10 cellular contexts compared by ENCODE assay signal in the genomic region with DNA sequence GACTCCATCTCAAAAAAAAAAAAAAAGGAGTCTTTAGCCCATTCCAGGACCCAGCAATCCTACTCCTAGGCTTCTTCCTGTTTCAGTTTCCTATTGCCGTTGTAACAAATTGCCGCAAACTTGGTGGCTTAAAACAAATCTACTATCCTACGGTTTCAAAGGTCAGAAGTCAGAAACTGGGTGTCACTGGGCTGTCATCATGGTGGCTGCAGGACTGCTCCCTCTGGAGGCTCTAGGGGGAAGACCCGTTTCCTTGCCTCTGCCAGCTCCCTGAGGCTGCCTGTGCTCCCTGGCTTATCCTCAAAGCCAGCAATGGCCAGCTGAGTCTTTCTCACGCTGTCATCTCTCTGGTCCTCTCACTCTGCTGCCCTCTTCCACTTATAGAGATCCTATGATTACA. TPM values are rescaled to one million over a fixed set of nuclear protein-coding genes. Genes with fewer than 3 reads are reported as not detected.
A peak's percentile ranks its signal among the peaks of the same experiment; 100 is the strongest.
DNase-seq lines count a peak whose midpoint lies in the region; ATAC-seq, FAIRE-seq and TF ChIP-seq lines count a peak whose summit lies in the region.
"Had no signal": no experiment of that assay in that cellular context is flagged by ENCODE, and none has a peak within 500 bp of the region (broad histone marks: within the 10 kb centered on the region; RNA-seq: fewer than 3 reads in every experiment).

No MANE protein-coding gene starts in this region.

- no peaks in the 10 kb centered on the region for H3K79me2 ChIP-seq in KMS-11 (ENCODE audit: insufficient read depth, low read depth)

- no peak overlapping the region for H2AFZ ChIP-seq in KMS-11 (ENCODE audit: low read depth)

- no peaks in the 10 kb centered on the region for H3K4me1 ChIP-seq in KMS-11 (ENCODE audit: low read depth, poor library complexity, severe bottlenecking)
- H3K4me1 ChIP-seq: esophagus squamous epithelium had no signal

- no peaks in the 10 kb centered on the region for H3K36me3 ChIP-seq in KMS-11 (ENCODE audit: insufficient read depth)
- H3K36me3 ChIP-seq: esophagus squamous epithelium had no signal

- TF ChIP-seq POLR2A in GM12892 (IDR thresholded peaks at IDR 0.05; ENCODE audit: low read depth, low read length) = no peak

- peak; percentile 65 for DNase-seq in D341Med (ENCODE audit: low spot score)
- DNase-seq in left colon = peak in 1 of 2 donors; percentile 52
- no peak for DNase-seq in activated CD8-positive, alpha-beta memory T cell treated with anti-CD3 and anti-CD28 coated beads for 24 hours
- no peak for DNase-seq in activated CD4-positive, alpha-beta T cell treated with anti-CD3 and anti-CD28 coated beads for 1 hour
- no peak for DNase-seq in posterior vena cava (ENCODE audit: low spot score)
- no peak for DNase-seq in GM12892 (ENCODE audit: insufficient read length)
- DNase-seq: esophagus squamous epithelium had no signal

- ATAC-seq in left colon = peak; percentile 94

- no peak overlapping the region for H3K4me3 ChIP-seq in KMS-11 (IDR thresholded peaks at IDR 0.05; ENCODE audit: insufficient read depth, low read depth, low read length)
- H3K4me3 ChIP-seq: esophagus squamous epithelium had no signal

- intact Hi-C loops in left colon (cut with DNase I, micrococcal nuclease) = no loop called here
- intact Hi-C loops in posterior vena cava (cut with DNase I) = no loop called here

- H3K9ac ChIP-seq in KMS-11 = no peak overlapping the region

- H3K4me2 ChIP-seq in KMS-11 = no peak overlapping the region

- peaks cover 84% of the 10 kb centered on the region for H3K27me3 ChIP-seq in KMS-11 (ENCODE audit: insufficient read depth, low read depth)

- H3K27ac ChIP-seq in KMS-11 (no peak overlapping the region), VCaP (no peak overlapping the region)
- H3K27ac ChIP-seq: esophagus squamous epithelium had no signal

- no peaks in the 10 kb centered on the region for H4K20me1 ChIP-seq in KMS-11 (ENCODE audit: insufficient read depth)

- TF ChIP-seq CTCF in KMS-11 (conservative IDR thresholded peaks at IDR 0.05; ENCODE audit: low read depth, low read length) (0 out of 2 replicates have a peak, but pooled peaks have one; percentile 25), VCaP (conservative IDR thresholded peaks at IDR 0.05) (peak; percentile 52)

- FAIRE-seq in GM12892 (lab: Jason Lieb, UNC) = no peak
- FAIRE-seq: GM18507 had no signal

RNA-seq across cellular contexts. Expression of a gene that starts 8.7 kb away (rescaled TPM):
- total RNA-seq in left colon (10 to 100 TPM; 10.7 to 12.2 TPM), posterior vena cava (1 to 10 TPM; 1.8 to 2.4 TPM)
- not detected for polyA plus RNA-seq in GM12892 (2012; ENCODE audit: missing spikeins)
